ENCODE assay signal across 20 cellular contexts in genomic region chr10:69346776-69347175, GRCh38.
DNase-seq lines count a peak whose midpoint lies in the region; ATAC-seq lines count a peak whose summit lies in the region.
"Had no signal": no experiment of that assay in that cellular context is flagged by ENCODE, and none has a peak within 500 bp of the region (broad histone marks: within the 10 kb centered on the region; RNA-seq: fewer than 3 reads in every experiment).

No MANE protein-coding gene starts in this region.

- CTCF ChIA-PET in CD8-positive, alpha-beta memory T cell (lab: Charles Lee): interaction anchor here (1.2 kb wide), 1 partner anchor 27 kb away, joined by 3 read pairs; no protein-coding TSS in a partner anchor

- H3K27ac ChIP-seq in CD8-positive, alpha-beta memory T cell (ENCODE audit: low read depth, low read length): no peak overlapping the region
- H3K27ac ChIP-seq: SK-N-MC had no signal

- H3K4me3 Mint-ChIP-seq in CD8-positive, alpha-beta memory T cell: no peak overlapping the region
- no peak overlapping the region for H3K4me3 Mint-ChIP-seq in activated T-helper 1 cell treated with anti-CD3 and anti-CD28 coated beads, Interleukin-12 subunit alpha, Interleukin-12 subunit beta, Interleukin-2, Interleukin-4 antibody, amounts not matched to agents 30 ng/mL and 10 ng/mL and 1 ng/mL, durations not matched to agents 14 hours and 24 hours and 36 hours
- H3K4me3 Mint-ChIP-seq in naive thymus-derived CD8-positive, alpha-beta T cell: peak overlapping the region in 3 of 10 donors; percentile 12 to 26 (median 16)
- H3K4me3 Mint-ChIP-seq: stimulated activated naive CD8-positive, alpha-beta T cell treated with anti-CD3 and anti-CD28 coated beads, Interleukin-15, amount 100 ng/mL, for 72 hours had no signal

- H3K9me3 Mint-ChIP-seq in CD8-positive, alpha-beta memory T cell: no peaks in the 10 kb centered on the region
- no peaks in the 10 kb centered on the region for H3K9me3 Mint-ChIP-seq in activated T-helper 1 cell treated with anti-CD3 and anti-CD28 coated beads, Interleukin-12 subunit alpha, Interleukin-12 subunit beta, Interleukin-2, Interleukin-4 antibody, amounts not matched to agents 30 ng/mL and 10 ng/mL and 1 ng/mL, durations not matched to agents 14 hours and 24 hours and 36 hours
- H3K9me3 Mint-ChIP-seq in naive thymus-derived CD8-positive, alpha-beta T cell: no peaks in the 10 kb centered on the region
- H3K9me3 Mint-ChIP-seq: HFFc6; stimulated activated naive CD8-positive, alpha-beta T cell treated with anti-CD3 and anti-CD28 coated beads, Interleukin-15, amount 100 ng/mL, for 72 hours had no signal

- peaks cover 76% of the 10 kb centered on the region for H3K4me1 ChIP-seq in CD8-positive, alpha-beta memory T cell (ENCODE audit: insufficient read depth, low read length)

- H3K27me3 ChIP-seq in CD8-positive, alpha-beta memory T cell (ENCODE audit: insufficient read depth, low read length, poor library complexity, severe bottlenecking): no peaks in the 10 kb centered on the region
- H3K27me3 ChIP-seq: Peyer's patch had no signal

- H3K27ac Mint-ChIP-seq in CD8-positive, alpha-beta memory T cell: peak overlapping the region in 7 of 8 donors; percentile 29 to 96 (median 81)
- H3K27ac Mint-ChIP-seq in activated T-helper 1 cell treated with anti-CD3 and anti-CD28 coated beads, Interleukin-12 subunit alpha, Interleukin-12 subunit beta, Interleukin-2, Interleukin-4 antibody, amounts not matched to agents 30 ng/mL and 10 ng/mL and 1 ng/mL, durations not matched to agents 14 hours and 24 hours and 36 hours: peak overlapping the region; percentile 29
- peak overlapping the region in 7 of 10 donors; percentile 36 to 96 (median 94) for H3K27ac Mint-ChIP-seq in naive thymus-derived CD8-positive, alpha-beta T cell
- H3K27ac Mint-ChIP-seq: stimulated activated naive CD8-positive, alpha-beta T cell treated with anti-CD3 and anti-CD28 coated beads, Interleukin-15, amount 100 ng/mL, for 72 hours had no signal

- no peak overlapping the region for H3K4me3 ChIP-seq in CD8-positive, alpha-beta memory T cell (ENCODE audit: low read length)
- H3K4me3 ChIP-seq: Peyer's patch, SK-N-MC had no signal

- DNase-seq in CD1c-positive myeloid dendritic cell (ENCODE audit: extremely low spot score) (peak; percentile 50), NCI-H774 (lab: John Stamatoyannopoulos, UW) (no peak)
- DNase-seq in CD8-positive, alpha-beta memory T cell: no peak
- no peak for DNase-seq in activated T-helper 1 cell treated with anti-CD3 and anti-CD28 coated beads, Interleukin-12 subunit alpha, Interleukin-12 subunit beta, Interleukin-2, Interleukin-4 antibody, amounts not matched to agents 30 ng/mL and 10 ng/mL and 1 ng/mL, durations not matched to agents 14 hours and 24 hours and 36 hours (ENCODE audit: low spot score)
- DNase-seq in naive thymus-derived CD8-positive, alpha-beta T cell: no peak
- DNase-seq: activated CD4-positive, CD25-positive, alpha-beta regulatory T cell; cortex of kidney; HFFc6; hippocampal formation; NCI-H187; NCI-H2227 treated with DMSO at 0.1 percent for 48 hours; Peyer's patch; small intestine; stimulated activated CD4-positive, alpha-beta T cell treated with anti-CD3 and anti-CD28 coated beads, Interleukin-2, amount 100 ng/mL, for 48 hours; stimulated activated naive CD8-positive, alpha-beta T cell treated with anti-CD3 and anti-CD28 coated beads, Interleukin-15, amount 100 ng/mL, for 72 hours; T-helper 9 cell had no signal

- H3K36me3 ChIP-seq in CD8-positive, alpha-beta memory T cell (ENCODE audit: insufficient read depth, low read length): peaks cover 13% of the 10 kb centered on the region
- H3K36me3 ChIP-seq: Peyer's patch had no signal

- no peak for ATAC-seq in naive thymus-derived CD8-positive, alpha-beta T cell
- no peak for ATAC-seq in HG03460 (IDR thresholded peaks at IDR 0.05; ENCODE audit: unreplicated experiment)
- ATAC-seq in HG02973 (IDR thresholded peaks at IDR 0.05; ENCODE audit: unreplicated experiment): no peak
- no peak for ATAC-seq in HG03378 (IDR thresholded peaks at IDR 0.05; ENCODE audit: unreplicated experiment)
- ATAC-seq: stimulated activated naive CD8-positive, alpha-beta T cell treated with anti-CD3 and anti-CD28 coated beads, Interleukin-15, amount 100 ng/mL, for 72 hours had no signal

- H3K4me1 Mint-ChIP-seq in CD8-positive, alpha-beta memory T cell: peaks cover 63 to 83% (median 82%) of the 10 kb centered on the region in 3 donors
- H3K4me1 Mint-ChIP-seq in activated T-helper 1 cell treated with anti-CD3 and anti-CD28 coated beads, Interleukin-12 subunit alpha, Interleukin-12 subunit beta, Interleukin-2, Interleukin-4 antibody, amounts not matched to agents 30 ng/mL and 10 ng/mL and 1 ng/mL, durations not matched to agents 14 hours and 24 hours and 36 hours (ENCODE audit: low read depth): peaks cover 78% of the 10 kb centered on the region
- peaks cover 43 to 93% (median 86%) of the 10 kb centered on the region in 4 donors for H3K4me1 Mint-ChIP-seq in naive thymus-derived CD8-positive, alpha-beta T cell

- no peaks in the 10 kb centered on the region for H3K9me3 ChIP-seq in CD8-positive, alpha-beta memory T cell (ENCODE audit: low read length)
- H3K9me3 ChIP-seq: Peyer's patch had no signal

- POLR2A ChIA-PET in CD8-positive, alpha-beta memory T cell (lab: Charles Lee): interaction anchor here (0.5 kb wide), 1 partner anchor 11 kb away, joined by 4 read pairs; no protein-coding TSS in a partner anchor
- POLR2A ChIA-PET in naive thymus-derived CD8-positive, alpha-beta T cell (lab: Charles Lee): interaction anchor here (1.0 to 3.4 kb wide), 2 partner anchors 16 to 28 kb away, joined by 5 to 23 read pairs; no protein-coding TSS in a partner anchor

- intact Hi-C loops in activated T-helper 1 cell treated with anti-CD3 and anti-CD28 coated beads, Interleukin-12 subunit alpha, Interleukin-12 subunit beta, Interleukin-2, Interleukin-4 antibody, amounts not matched to agents 30 ng/mL and 10 ng/mL and 1 ng/mL, durations not matched to agents 14 hours and 24 hours and 36 hours (cut with micrococcal nuclease): loop anchor here (5.0 kb wide), 1 partner anchor 46 kb away; no protein-coding TSS in a partner anchor

- no peaks in the 10 kb centered on the region for H3K27me3 Mint-ChIP-seq in CD8-positive, alpha-beta memory T cell
- no peaks in the 10 kb centered on the region for H3K27me3 Mint-ChIP-seq in activated T-helper 1 cell treated with anti-CD3 and anti-CD28 coated beads, Interleukin-12 subunit alpha, Interleukin-12 subunit beta, Interleukin-2, Interleukin-4 antibody, amounts not matched to agents 30 ng/mL and 10 ng/mL and 1 ng/mL, durations not matched to agents 14 hours and 24 hours and 36 hours (ENCODE audit: insufficient read depth)
- no peaks in the 10 kb centered on the region for H3K27me3 Mint-ChIP-seq in naive thymus-derived CD8-positive, alpha-beta T cell
- H3K27me3 Mint-ChIP-seq: stimulated activated naive CD8-positive, alpha-beta T cell treated with anti-CD3 and anti-CD28 coated beads, Interleukin-15, amount 100 ng/mL, for 72 hours had no signal

- H3K36me3 Mint-ChIP-seq in CD8-positive, alpha-beta memory T cell: peaks cover 0 to 55% (median 9%) of the 10 kb centered on the region in 3 donors
- H3K36me3 Mint-ChIP-seq in activated T-helper 1 cell treated with anti-CD3 and anti-CD28 coated beads, Interleukin-12 subunit alpha, Interleukin-12 subunit beta, Interleukin-2, Interleukin-4 antibody, amounts not matched to agents 30 ng/mL and 10 ng/mL and 1 ng/mL, durations not matched to agents 14 hours and 24 hours and 36 hours (ENCODE audit: low read depth): peaks cover 55% of the 10 kb centered on the region
- H3K36me3 Mint-ChIP-seq in naive thymus-derived CD8-positive, alpha-beta T cell: peaks cover 0 to 26% (median 6%) of the 10 kb centered on the region in 3 donors

Comparison
In these comparisons a context has a peak if more than half of its experiments do, and no peak if none do; other contexts are left out.
1. H3K27ac Mint-ChIP-seq: peak in every context shown above with its lines; median percentile 94 in naive thymus-derived CD8-positive, alpha-beta T cell; 81 in CD8-positive, alpha-beta memory T cell; 29 in activated T-helper 1 cell treated with anti-CD3 and anti-CD28 coated beads, Interleukin-12 subunit alpha, Interleukin-12 subunit beta, Interleukin-2, Interleukin-4 antibody, amounts not matched to agents 30 ng/mL and 10 ng/mL and 1 ng/mL, durations not matched to agents 14 hours and 24 hours and 36 hours.